In genomic region chr5:151156732-151157402, GRCh38 we compare ENCODE assay signal across 1 cellular context.
TF ChIP-seq lines count a peak whose summit lies in the region.

No MANE protein-coding gene starts in this region.

TF ChIP-seq in HEK293, 187 proteins besides CTCF, POLR2A, EP300 and RAD21 (continued from another document):
- TF ChIP-seq ZNF518A (tag by site-specific recombination; conservative IDR thresholded peaks at IDR 0.05; ENCODE audit: low read depth) (no peak), SETDB1 (IDR thresholded peaks at IDR 0.05; ENCODE audit: insufficient read length, low read length) (no peak)
